16 cellular contexts compared by ENCODE assay signal in genomic region chr18:6927136-6927535, GRCh38.
DNase-seq lines count a peak whose midpoint lies in the region; ATAC-seq and TF ChIP-seq lines count a peak whose summit lies in the region.
"Had no signal": no experiment of that assay in that cellular context is flagged by ENCODE, and none has a peak within 500 bp of the region (broad histone marks: within the 10 kb centered on the region; RNA-seq: fewer than 3 reads in every experiment).

No MANE protein-coding gene starts in this region.

- H3K9ac ChIP-seq in parathyroid adenoma: no peak overlapping the region
- H3K9ac ChIP-seq: BLaER1 treated with 17β-estradiol and CSF1 and Interleukin-3, amounts not matched to agents 10 nM and 100 nM had no signal

- no peaks in the 10 kb centered on the region for H3K79me2 ChIP-seq in parathyroid adenoma

- TF ChIP-seq CTCF in choroid plexus epithelial cell (conservative IDR thresholded peaks at IDR 0.05; ENCODE audit: low read depth, low read length) (no peak), parathyroid adenoma (IDR thresholded peaks at IDR 0.05) (no peak), gastrocnemius medialis (IDR thresholded peaks at IDR 0.05 in 4 of 5, conservative IDR thresholded peaks at IDR 0.05 in 1 of 5) (no peak), heart right ventricle (IDR thresholded peaks at IDR 0.05) (no peak)

- no peak overlapping the region for H3K27ac ChIP-seq in parathyroid adenoma
- no peak overlapping the region for H3K27ac ChIP-seq in gastrocnemius medialis
- no peak overlapping the region for H3K27ac ChIP-seq in heart right ventricle
- H3K27ac ChIP-seq: BLaER1 treated with 17β-estradiol and CSF1 and Interleukin-3, amounts not matched to agents 10 nM and 100 nM; HL-60 had no signal

- in situ Hi-C loops in gastrocnemius medialis (cut with MboI; ENCODE audit: low sequenced_read_pairs in 4 of 4): no loop called here

- H3K27me3 ChIP-seq in parathyroid adenoma (ENCODE audit: control insufficient read depth, insufficient read depth, low read length) (no peaks in the 10 kb centered on the region), gastrocnemius medialis (no peaks in the 10 kb centered on the region), heart right ventricle (no peaks in the 10 kb centered on the region)
- H3K27me3 ChIP-seq: BLaER1 treated with 17β-estradiol and CSF1 and Interleukin-3, amounts not matched to agents 10 nM and 100 nM had no signal

- ATAC-seq in gastrocnemius medialis: no peak
- ATAC-seq in heart right ventricle: no peak
- no peak for ATAC-seq in HG03521 (IDR thresholded peaks at IDR 0.05; ENCODE audit: unreplicated experiment)
- ATAC-seq: CD8-positive, alpha-beta T cell; GM12878 had no signal

- H3K4me3 ChIP-seq in choroid plexus epithelial cell (ENCODE audit: low read depth, low read length) (no peak overlapping the region), parathyroid adenoma (ENCODE audit: low read depth, low read length) (no peak overlapping the region), gastrocnemius medialis (no peak overlapping the region), heart right ventricle (no peak overlapping the region)
- H3K4me3 ChIP-seq: BLaER1 treated with 17β-estradiol and CSF1 and Interleukin-3, amounts not matched to agents 10 nM and 100 nM; GM12878; HAP-1 had no signal

- DNase-seq in choroid plexus epithelial cell (ENCODE audit: low read depth) (peak; percentile 4), iris pigment epithelial cell (ENCODE audit: low read depth) (peak; percentile 2), gastrocnemius medialis (no peak), heart right ventricle (no peak), NCI-H2081 (lab: John Stamatoyannopoulos, UW) (no peak)
- DNase-seq: CD8-positive, alpha-beta T cell; DMS 273 treated with DMSO at 0.1 percent for 48 hours; DMS53; DND-41; EL had no signal

- 82 to 84% methylated on average over 2 of the region's 2 CpGs for WGBS in heart right ventricle, 2 donors

- H3K36me3 ChIP-seq in parathyroid adenoma (ENCODE audit: control insufficient read depth, insufficient read depth, low read length) (no peaks in the 10 kb centered on the region), gastrocnemius medialis (no peaks in the 10 kb centered on the region), heart right ventricle (no peaks in the 10 kb centered on the region)
- H3K36me3 ChIP-seq: BLaER1 treated with 17β-estradiol and CSF1 and Interleukin-3, amounts not matched to agents 10 nM and 100 nM; HAP-1 had no signal

- H3K9me3 ChIP-seq in parathyroid adenoma (ENCODE audit: control insufficient read depth, low read length) (no peaks in the 10 kb centered on the region), gastrocnemius medialis (no peaks in the 10 kb centered on the region), heart right ventricle (no peaks in the 10 kb centered on the region)
- H3K9me3 ChIP-seq: HAP-1 had no signal

- peak overlapping the region; percentile 7 for H2AFZ ChIP-seq in parathyroid adenoma

- intact Hi-C loops in gastrocnemius medialis (cut with DNase I; ENCODE audit: low total_unique reads): loop anchor here (10.0 kb wide), 1 partner anchor 248 kb away; no protein-coding TSS in a partner anchor
- intact Hi-C loops in heart right ventricle (cut with DNase I): loop anchor here in 5 of 10 donors (10.0 kb wide), 1 partner anchor 248 kb away; no protein-coding TSS in a partner anchor

- no peak overlapping the region for H3K4me2 ChIP-seq in parathyroid adenoma (ENCODE audit: low read length)
- H3K4me2 ChIP-seq: BLaER1 treated with 17β-estradiol and CSF1 and Interleukin-3, amounts not matched to agents 10 nM and 100 nM had no signal

- no peak for TF ChIP-seq POLR2A in gastrocnemius medialis (IDR thresholded peaks at IDR 0.05)

- no peaks in the 10 kb centered on the region for H3K4me1 ChIP-seq in parathyroid adenoma
- H3K4me1 ChIP-seq in gastrocnemius medialis: no peaks in the 10 kb centered on the region
- H3K4me1 ChIP-seq in heart right ventricle: no peaks in the 10 kb centered on the region
- H3K4me1 ChIP-seq: BLaER1 treated with 17β-estradiol and CSF1 and Interleukin-3, amounts not matched to agents 10 nM and 100 nM; HAP-1 had no signal

Comparison
In these comparisons a context has a peak if more than half of its experiments do, and no peak if none do; other contexts are left out.
1. DNase-seq: peak in choroid plexus epithelial cell (single experiment) and iris pigment epithelial cell (single experiment); none in gastrocnemius medialis (0 of 2), heart right ventricle (0 of 2) and NCI-H2081 (0 of 2).